8 cellular contexts compared by ENCODE assay signal in genomic region chr1:211928993-211929637, GRCh38.
A peak's percentile ranks its signal among the peaks of the same experiment; 100 is the strongest.
DNase-seq lines count a peak whose midpoint lies in the region; ATAC-seq lines count a peak whose summit lies in the region.

No MANE protein-coding gene starts in this region.

- no peak overlapping the region for H3K4me3 ChIP-seq in muscle layer of duodenum (ENCODE audit: low read depth in 1 of 2, low read length in 2 of 2)

- H3K27ac ChIP-seq in muscle layer of duodenum (ENCODE audit: low read length), result peak overlapping the region; percentile 64

- H3K36me3 ChIP-seq in muscle layer of duodenum (ENCODE audit: control insufficient read depth in 1 of 2, insufficient read depth in 2 of 2, low read length in 2 of 2), result no peaks in the 10 kb centered on the region

- DNase-seq in Daoy (ENCODE audit: low read depth) (peak; percentile 33), NCI-H1436 (lab: John Stamatoyannopoulos, UW) (peak; percentile 73), amniotic epithelial cell (ENCODE audit: low read depth) (peak; percentile 46), hypothalamus (lab: John Stamatoyannopoulos, UW) (no peak)

- no peak for ATAC-seq in GM18511 (IDR thresholded peaks at IDR 0.05; ENCODE audit: unreplicated experiment)
- no peak for ATAC-seq in HG03196 (IDR thresholded peaks at IDR 0.05; ENCODE audit: unreplicated experiment)
- no peak for ATAC-seq in HG03378 (IDR thresholded peaks at IDR 0.05; ENCODE audit: unreplicated experiment)

- H3K9me3 ChIP-seq in muscle layer of duodenum (ENCODE audit: control insufficient read depth in 1 of 2, low read length in 2 of 2), result no peaks in the 10 kb centered on the region

- H3K4me1 ChIP-seq in muscle layer of duodenum (ENCODE audit: control insufficient read depth in 1 of 2, insufficient read depth in 2 of 2, low read length in 2 of 2), result no peaks in the 10 kb centered on the region

- no peaks in the 10 kb centered on the region for H3K27me3 ChIP-seq in muscle layer of duodenum (ENCODE audit: low read depth, low read length)

Comparison
In these comparisons a context has a peak if more than half of its experiments do, and no peak if none do; other contexts are left out.
1. DNase-seq: peak in Daoy (single experiment), NCI-H1436 (single experiment) and amniotic epithelial cell (single experiment); none in hypothalamus (0 of 51).